19 cellular contexts compared by ENCODE assay signal in the genomic region with DNA sequence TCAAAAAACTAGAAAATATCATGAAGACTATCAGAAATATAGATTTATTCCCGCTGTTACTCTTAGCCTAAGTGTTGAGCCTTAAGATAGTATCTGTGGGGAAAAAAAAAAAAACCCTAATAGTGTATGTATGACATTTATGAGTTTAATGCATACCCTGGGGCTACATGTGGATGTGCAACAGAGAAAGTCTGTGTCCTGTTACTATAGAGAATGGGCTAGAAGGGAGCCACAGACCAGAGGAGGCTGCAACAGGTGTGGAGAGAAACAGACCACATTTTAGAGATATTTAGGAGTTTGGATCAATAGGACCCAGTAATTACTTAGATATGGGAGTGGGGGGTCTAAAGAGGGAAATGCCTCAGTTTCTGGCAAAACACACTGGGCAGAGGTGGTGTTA.
"Had no signal": no experiment of that assay in that cellular context is flagged by ENCODE, and none has a peak within 500 bp of the region (broad histone marks: within the 10 kb centered on the region; RNA-seq: fewer than 3 reads in every experiment).

No MANE protein-coding gene starts in this region.

- H3K27me3 ChIP-seq: body of pancreas, right lobe of liver, transverse colon had no signal

- H3K4me3 ChIP-seq: body of pancreas, right lobe of liver, transverse colon had no signal

- H3K9me3 ChIP-seq: body of pancreas, right lobe of liver, transverse colon had no signal

- ATAC-seq: activated CD8-positive, alpha-beta T cell treated with anti-CD3 and anti-CD28 coated beads, Interleukin-2, amount 10 ng/mL, durations not matched to agents 7 days and 5 days; activated naive CD8-positive, alpha-beta T cell treated with anti-CD3 and anti-CD28 coated beads, Interleukin-2, amount 50 U/mL, for 24 hours; body of pancreas; esophagus mucosa; natural killer cell treated with Interleukin-12 subunit alpha and Interleukin-12 subunit beta and Interleukin-15 and Interleukin-18, amount 100 ng/mL, for 72 hours; right lobe of liver; stimulated activated naive B cell treated with anti-CD40 and anti-IgM and Interleukin-4, amounts not matched to agents 10 μg/mL and 1 μg/mL and 100 μg/mL, for 72 hours had no signal

- H3K27ac ChIP-seq: body of pancreas, right lobe of liver, transverse colon, WERI-Rb-1 had no signal

- DNase-seq: activated CD4-positive, alpha-beta T cell treated with anti-CD3 and anti-CD28 coated beads for 1 hour; activated CD4-positive, alpha-beta T cell treated with anti-CD3 and anti-CD28 coated beads, Interleukin-2, amount 50 U/mL, for 1 hour; activated CD8-positive, alpha-beta T cell treated with anti-CD3 and anti-CD28 coated beads, Interleukin-2, amount 10 ng/mL, durations not matched to agents 7 days and 5 days; activated gamma-delta T cell; activated naive CD4-positive, alpha-beta T cell treated with anti-CD3 and anti-CD28 coated beads, Interleukin-2, amount 50 U/mL, for 16 hours; activated naive CD8-positive, alpha-beta T cell treated with anti-CD3 and anti-CD28 coated beads, Interleukin-2, amount 50 U/mL, for 24 hours; body of pancreas; effector CD4-positive, alpha-beta T cell; hippocampal formation; right lobe of liver; small intestine; stimulated activated CD4-positive, alpha-beta T cell treated with anti-CD3 and anti-CD28 coated beads, Interleukin-15, amount 100 ng/mL, for 24 hours; stimulated activated CD4-positive, alpha-beta T cell treated with anti-CD3 and anti-CD28 coated beads, Interleukin-2, amount 100 ng/mL, for 48 hours; stimulated activated CD8-positive, alpha-beta memory T cell treated with anti-CD3 and anti-CD28 coated beads, Interleukin-4, amount 100 ng/mL, for 48 hours; stimulated activated naive B cell treated with anti-CD40 and anti-IgM and Interleukin-4, amounts not matched to agents 10 μg/mL and 1 μg/mL and 100 μg/mL, for 72 hours; transverse colon; WERI-Rb-1 had no signal

- H3K4me1 ChIP-seq: right lobe of liver had no signal

- H3K36me3 ChIP-seq: right lobe of liver, transverse colon, WERI-Rb-1 had no signal
